ENCODE assay signal across 8 cellular contexts in the genomic region with DNA sequence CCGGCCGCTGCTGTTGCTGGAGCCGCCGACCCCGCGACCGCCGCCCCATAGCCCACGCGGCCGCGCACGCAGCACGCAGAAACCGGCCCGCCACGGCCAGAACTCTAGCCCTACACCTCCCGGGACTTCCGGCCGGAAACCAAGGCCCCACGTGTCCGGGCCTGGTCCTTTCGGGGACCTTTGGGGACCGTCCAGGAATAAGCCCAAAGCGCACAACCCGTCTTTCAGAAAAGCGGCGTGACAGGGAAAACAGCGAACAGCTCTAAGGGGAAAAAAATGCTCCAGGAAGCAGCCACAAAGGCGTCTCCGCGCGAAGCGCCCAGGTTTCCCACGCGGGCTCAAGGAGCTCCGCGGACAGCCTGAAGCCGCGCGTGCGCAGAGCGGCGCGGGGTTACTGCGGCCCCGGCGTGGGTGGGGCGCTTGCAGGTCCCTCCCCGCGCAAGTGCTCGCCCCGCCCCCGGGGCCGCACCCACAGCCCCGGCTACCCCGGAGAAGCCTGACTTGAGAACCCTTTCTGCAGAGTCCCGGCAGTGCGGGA. TPM values are rescaled to one million over a fixed set of nuclear protein-coding genes. Genes with fewer than 3 reads are reported as not detected.
A peak's percentile ranks its signal among the peaks of the same experiment; 100 is the strongest.
DNase-seq lines count a peak whose midpoint lies in the region; ATAC-seq and TF ChIP-seq lines count a peak whose summit lies in the region.

A gene (minus strand): TSS at position 114 of the 538 bp plus-strand sequence. CDS start 65 bp downstream, at position 49.
A gene with protein sequence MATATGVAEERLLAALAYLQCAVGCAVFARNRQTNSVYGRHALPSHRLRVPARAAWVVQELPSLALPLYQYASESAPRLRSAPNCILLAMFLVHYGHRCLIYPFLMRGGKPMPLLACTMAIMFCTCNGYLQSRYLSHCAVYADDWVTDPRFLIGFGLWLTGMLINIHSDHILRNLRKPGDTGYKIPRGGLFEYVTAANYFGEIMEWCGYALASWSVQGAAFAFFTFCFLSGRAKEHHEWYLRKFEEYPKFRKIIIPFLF (plus strand): TSS at position 510 of the 538 bp plus-strand sequence. CDS start 137 bp downstream, outside the sequence.

- POLR2A ChIA-PET in activated CD4-positive, alpha-beta T cell treated with anti-CD3 and anti-CD28 coated beads, Interleukin-2, amount 10 ng/mL, durations not matched to agents 7 days and 5 days (lab: Charles Lee), result interaction anchor here (1.1 kb wide), 1 partner anchor 80 kb away, joined by 3 read pairs; a partner anchor contains a TSS

- peak within 1 kb of the TSS; percentile 81 to 92 for H3K27ac ChIP-seq in coronary artery

- peaks cover 35% of the 10 kb centered on the region for H3K36me3 Mint-ChIP-seq in activated CD4-positive, alpha-beta T cell treated with anti-CD3 and anti-CD28 coated beads, Interleukin-2, amount 10 ng/mL, durations not matched to agents 7 days and 5 days (ENCODE audit: low read depth)

- peak within 1 kb of the TSS; percentile 99 for H3K27ac Mint-ChIP-seq in activated CD4-positive, alpha-beta T cell treated with anti-CD3 and anti-CD28 coated beads, Interleukin-2, amount 10 ng/mL, durations not matched to agents 7 days and 5 days

- peaks cover 52% of the 10 kb centered on the region for H3K4me1 Mint-ChIP-seq in activated CD4-positive, alpha-beta T cell treated with anti-CD3 and anti-CD28 coated beads, Interleukin-2, amount 10 ng/mL, durations not matched to agents 7 days and 5 days

- no peak for TF ChIP-seq CTCF in coronary artery (IDR thresholded peaks at IDR 0.05)

- H3K4me3 Mint-ChIP-seq in activated CD4-positive, alpha-beta T cell treated with anti-CD3 and anti-CD28 coated beads, Interleukin-2, amount 10 ng/mL, durations not matched to agents 7 days and 5 days, result peak within 1 kb of the TSS; percentile 91

- peak within 1 kb of the TSS; percentile 99 for H3K4me3 ChIP-seq in coronary artery

- ATAC-seq in GM19372 (IDR thresholded peaks at IDR 0.05; ENCODE audit: low read depth, unreplicated experiment), result peak; percentile 85
- peak; percentile 86 for ATAC-seq in HG03521 (IDR thresholded peaks at IDR 0.05; ENCODE audit: unreplicated experiment)
- peak; percentile 90 for ATAC-seq in left lobe of liver

- DNase-seq in C1 segment of cervical spinal cord (lab: John Stamatoyannopoulos, UW) (peak; percentile 68 to 99 (median 96)), NCI-H69 (lab: John Stamatoyannopoulos, UW) (peak; percentile 96), coronary artery (ENCODE audit: low spot score) (peak; percentile 96), left lobe of liver (ENCODE audit: low spot score) (peak; percentile 95)
- peak; percentile 90 for DNase-seq in activated CD4-positive, alpha-beta T cell treated with anti-CD3 and anti-CD28 coated beads, Interleukin-2, amount 10 ng/mL, durations not matched to agents 7 days and 5 days
- peak; percentile 91 for DNase-seq in stimulated activated CD4-positive, alpha-beta T cell treated with anti-CD3 and anti-CD28 coated beads, Interleukin-2, amount 100 ng/mL, for 24 hours

- no peaks in the 10 kb centered on the region for H3K27me3 Mint-ChIP-seq in activated CD4-positive, alpha-beta T cell treated with anti-CD3 and anti-CD28 coated beads, Interleukin-2, amount 10 ng/mL, durations not matched to agents 7 days and 5 days

- CTCF ChIA-PET in activated CD4-positive, alpha-beta T cell treated with anti-CD3 and anti-CD28 coated beads, Interleukin-2, amount 10 ng/mL, durations not matched to agents 7 days and 5 days (lab: Charles Lee), result interaction anchor here (0.6 to 1.7 kb wide), 3 partner anchors 10 to 104 kb away, joined by 3 to 10 read pairs (median 4); no protein-coding TSS in a partner anchor

- no peaks in the 10 kb centered on the region for H3K9me3 Mint-ChIP-seq in activated CD4-positive, alpha-beta T cell treated with anti-CD3 and anti-CD28 coated beads, Interleukin-2, amount 10 ng/mL, durations not matched to agents 7 days and 5 days

RNA-seq across cellular contexts. Expression of the first gene that starts in this region (rescaled TPM):
- total RNA-seq in activated CD4-positive, alpha-beta T cell treated with anti-CD3 and anti-CD28 coated beads, Interleukin-2, amount 10 ng/mL, durations not matched to agents 7 days and 5 days, result 10 to 100 TPM; 67.1 to 74.5 TPM
- total RNA-seq in left lobe of liver, result 26.4 TPM

RNA-seq across cellular contexts. Expression of the second gene that starts in this region (rescaled TPM):
- total RNA-seq in activated CD4-positive, alpha-beta T cell treated with anti-CD3 and anti-CD28 coated beads, Interleukin-2, amount 10 ng/mL, durations not matched to agents 7 days and 5 days, result 10 to 100 TPM; 10.1 to 10.4 TPM
- total RNA-seq in left lobe of liver, result 35.1 TPM

Comparison
In these comparisons a context has a peak if more than half of its experiments do, and no peak if none do; other contexts are left out.
1. Peak in every context shown above with its lines: DNase-seq, ATAC-seq, H3K4me3 ChIP-seq and H3K27ac ChIP-seq.